In genomic region chr2:12493031-12493513, GRCh38 we compare ENCODE assay signal across 9 cellular contexts.
A peak's percentile ranks its signal among the peaks of the same experiment; 100 is the strongest.
DNase-seq lines count a peak whose midpoint lies in the region; ATAC-seq and TF ChIP-seq lines count a peak whose summit lies in the region.
"Had no signal": no experiment of that assay in that cellular context is flagged by ENCODE, and none has a peak within 500 bp of the region (broad histone marks: within the 10 kb centered on the region; RNA-seq: fewer than 3 reads in every experiment).

No MANE protein-coding gene starts in this region.

- DNase-seq in Caki2 (ENCODE audit: low read depth) = peak; percentile 73
- DNase-seq in RPMI7951 (ENCODE audit: low read depth) = peak; percentile 87
- peak; percentile 55 for DNase-seq in mammary epithelial cell
- no peak for DNase-seq in mucosa of descending colon
- no peak for DNase-seq in natural killer cell

- in situ Hi-C loops in Caki2 (cut with HindIII; ENCODE audit: low pct_unique_long_range_greater_than_20kb, low sequenced_read_pairs) = no loop called here
- in situ Hi-C loops in mammary epithelial cell (cut with MboI; ENCODE audit: low sequenced_read_pairs in 2 of 2) = no loop called here

- no peak overlapping the region for H3K4me3 Mint-ChIP-seq in natural killer cell

- no peak overlapping the region for H3K9ac ChIP-seq in mammary epithelial cell (ENCODE audit: insufficient read depth, low read length)

- dilution Hi-C loops in mammary epithelial cell (cut with HindIII; ENCODE audit: low sequenced_read_pairs) = no loop called here

- no peaks in the 10 kb centered on the region for H4K20me1 ChIP-seq in mammary epithelial cell (ENCODE audit: insufficient read depth, low read length)

- H3K36me3 ChIP-seq in mammary epithelial cell (ENCODE audit: insufficient read depth, low read length) (no peaks in the 10 kb centered on the region), mucosa of descending colon (ENCODE audit: low read depth) (no peaks in the 10 kb centered on the region)

- H3K27ac ChIP-seq in mammary epithelial cell (ENCODE audit: insufficient read depth, low read depth, low read length) = no peak overlapping the region

- no peaks in the 10 kb centered on the region for H3K9me3 Mint-ChIP-seq in natural killer cell

- WGBS in mammary epithelial cell (ENCODE audit: low coverage, missing lambda C conversion rate) = 75% methylated on average over 7 of the region's 9 CpGs

- H3K79me2 ChIP-seq in mammary epithelial cell (ENCODE audit: insufficient read depth, low read length) = no peaks in the 10 kb centered on the region

- H3K4me3 ChIP-seq in mammary epithelial cell (replicated peaks in 1 of 3; ENCODE audit: insufficient read depth in 1 of 3, low read depth in 2 of 3, low read length in 3 of 3) = no peak overlapping the region
- H3K4me3 ChIP-seq in mucosa of descending colon = no peak overlapping the region

- CTCF ChIA-PET in mammary epithelial cell (lab: Charles Lee; ENCODE audit: low non-redundant PET) = no interaction called here

- no TSS peak for BruUV-seq in mammary epithelial cell (replicated peaks; lab: Mats Ljungman, UMichigan)

- H3K4me1 ChIP-seq in mammary epithelial cell (ENCODE audit: insufficient read depth, low read length) = peaks cover 2% of the 10 kb centered on the region
- H3K4me1 ChIP-seq in mucosa of descending colon (ENCODE audit: low read depth) = no peaks in the 10 kb centered on the region

- intact Hi-C loops in mammary epithelial cell (cut with micrococcal nuclease) = no loop called here
- intact Hi-C loops in mucosa of descending colon (cut with DNase I, micrococcal nuclease) = no loop called here
- intact Hi-C loops in natural killer cell (cut with micrococcal nuclease) = no loop called here

- H3K4me2 ChIP-seq in mammary epithelial cell (ENCODE audit: insufficient read depth, low read depth, low read length) = no peak overlapping the region

- H3K27me3 Mint-ChIP-seq in natural killer cell (ENCODE audit: low read depth in 2 of 2) = no peaks in the 10 kb centered on the region

- peak overlapping the region; percentile 60 for H2AFZ ChIP-seq in mammary epithelial cell (ENCODE audit: low read depth, low read length)

- H3K9me3 ChIP-seq in mammary epithelial cell (replicated peaks; ENCODE audit: insufficient read depth, low read length) = no peaks in the 10 kb centered on the region
- no peaks in the 10 kb centered on the region for H3K9me3 ChIP-seq in mucosa of descending colon

- no peaks in the 10 kb centered on the region for H3K36me3 Mint-ChIP-seq in natural killer cell

- H3K4me1 Mint-ChIP-seq in natural killer cell = peaks cover 51 to 53% of the 10 kb centered on the region in 2 donors

- H3K27ac Mint-ChIP-seq in natural killer cell = peak overlapping the region in 1 of 2 donors; percentile 25

- ATAC-seq in mucosa of descending colon (peak; percentile 40), GM18909 (IDR thresholded peaks at IDR 0.05; ENCODE audit: poor library complexity, unreplicated experiment) (no peak), HG03097 (IDR thresholded peaks at IDR 0.05; ENCODE audit: low FRiP score, unreplicated experiment) (no peak), natural killer cell (no peak), GM19023 (IDR thresholded peaks at IDR 0.05; ENCODE audit: unreplicated experiment) (no peak)
- ATAC-seq: left lobe of liver had no signal

- no peaks in the 10 kb centered on the region for H3K27me3 ChIP-seq in mammary epithelial cell (ENCODE audit: insufficient read depth, low read length)

- TF ChIP-seq CTCF in mammary epithelial cell (conservative IDR thresholded peaks at IDR 0.05 in 1 of 2, IDR thresholded peaks at IDR 0.05 in 1 of 2; ENCODE audit: extremely low read depth in 1 of 2, insufficient read depth in 1 of 2, low read depth in 1 of 2, low read length in 2 of 2) = no peak
- no peak for TF ChIP-seq CTCF in mucosa of descending colon (IDR thresholded peaks at IDR 0.05)
- TF ChIP-seq CTCF in natural killer cell (IDR thresholded peaks at IDR 0.05) = no peak

Comparison
In these comparisons a context has a peak if more than half of its experiments do, and no peak if none do; other contexts are left out.
1. DNase-seq: peak in Caki2 (single experiment), RPMI7951 (single experiment) and mammary epithelial cell (single experiment); none in mucosa of descending colon (0 of 3) and natural killer cell (single experiment).